ENCODE assay signal across 19 cellular contexts in genomic region chr3:186487037-186487436, GRCh38. TPM values are rescaled to one million over a fixed set of nuclear protein-coding genes. Genes with fewer than 3 reads are reported as not detected.
"Had no signal": no experiment of that assay in that cellular context is flagged by ENCODE, and none has a peak within 500 bp of the region (broad histone marks: within the 10 kb centered on the region; RNA-seq: fewer than 3 reads in every experiment).

No MANE protein-coding gene starts in this region.

- H3K9me3 ChIP-seq: SK-N-SH had no signal

- FAIRE-seq: HTR-8/SVneo, RCC 7860 had no signal

- H3K9me2 ChIP-seq: SK-N-SH had no signal

- H3K27ac ChIP-seq: HL-60 had no signal

- H3K4me2 ChIP-seq: SK-N-SH had no signal

- H3K9ac ChIP-seq: SK-N-SH had no signal

- DNase-seq: KBM-7, NCI-H1092, NCI-H1105 treated with DMSO at 0.1 percent for 48 hours, NCI-H1417 treated with DMSO at 0.1 percent for 48 hours, NCI-H146, NCI-H1930, NCI-H2081, NCI-H2107, NCI-H2227 treated with DMSO at 0.1 percent for 48 hours, NCI-H526 treated with DMSO at 0.1 percent for 48 hours, NCI-H748 treated with DMSO at 0.1 percent for 48 hours, Right ventricle myocardium superior, RPMI8226, SIG-M5, SK-N-SH had no signal

RNA-seq across cellular contexts. Expression of gene CRYGS, which starts 57.1 kb away (rescaled TPM):
- polyA plus RNA-seq: IgD-negative memory B cell had no signal
